Comparison of ENCODE assay signal across 27 cellular contexts in genomic region chr10:80580811-80581468, GRCh38. TPM values are rescaled to one million over a fixed set of nuclear protein-coding genes. Genes with fewer than 3 reads are reported as not detected.
A peak's percentile ranks its signal among the peaks of the same experiment; 100 is the strongest.
DNase-seq lines count a peak whose midpoint lies in the region; ATAC-seq, FAIRE-seq and TF ChIP-seq lines count a peak whose summit lies in the region.
"Had no signal": no experiment of that assay in that cellular context is flagged by ENCODE, and none has a peak within 500 bp of the region (broad histone marks: within the 10 kb centered on the region; RNA-seq: fewer than 3 reads in every experiment).

No MANE protein-coding gene starts in this region.

- no peaks in the 10 kb centered on the region for H3K79me2 ChIP-seq in HepG2 (ENCODE audit: insufficient read depth, low read length)

- H3K9ac ChIP-seq in HepG2 (ENCODE audit: insufficient read depth, low read depth, low read length), result no peak overlapping the region

- H3K27ac ChIP-seq in HepG2 (ENCODE audit: extremely low read length, insufficient read depth, low read length), result no peak overlapping the region
- H3K27ac ChIP-seq: pancreas, Peyer's patch, right atrium auricular region, VCaP had no signal

- no peak for TF ChIP-seq EP300 in HepG2 (IDR thresholded peaks at IDR 0.05; ENCODE audit: low read depth in 2 of 2, low read length in 2 of 2)
- TF ChIP-seq EP300 in HepG2 (CRISPR knock-in tag; IDR thresholded peaks at IDR 0.05; ENCODE audit: borderline replicate concordance), result no peak

- H4K20me1 ChIP-seq in HepG2 (ENCODE audit: insufficient read depth, low read length), result no peaks in the 10 kb centered on the region

- TF ChIP-seq RAD21 in HepG2 (CRISPR knock-in tag; IDR thresholded peaks at IDR 0.05), result no peak

- in situ Hi-C loops in HepG2 (cut with HindIII; ENCODE audit: extremely low pct_ligation_motif_present, low pct_unique_long_range_greater_than_20kb), result no loop called here

- peaks cover 3% of the 10 kb centered on the region for H3K4me1 Mint-ChIP-seq in activated CD8-positive, alpha-beta memory T cell treated with anti-CD3 and anti-CD28 coated beads, Interleukin-2, amount 10 ng/mL, durations not matched to agents 7 days and 5 days
- H3K4me1 Mint-ChIP-seq in HFFc6 (ENCODE audit: low read depth), result no peaks in the 10 kb centered on the region

- TF ChIP-seq CTCF in HFFc6 (IDR thresholded peaks at IDR 0.05), result no peak
- no peak for TF ChIP-seq CTCF in HepG2 (CRISPR knock-in tag; IDR thresholded peaks at IDR 0.05)

- H3K4me3 ChIP-seq in HepG2 (replicated peaks in 1 of 3; ENCODE audit: insufficient read depth in 1 of 3, low read depth in 2 of 3, low read length in 3 of 3), result no peak overlapping the region
- H3K4me3 ChIP-seq: pancreas, Peyer's patch, right atrium auricular region had no signal

- FAIRE-seq in HepG2 (lab: Jason Lieb, UNC), result no peak
- FAIRE-seq: H1, pancreas had no signal

- no peak overlapping the region for H2AFZ ChIP-seq in HepG2 (ENCODE audit: low read length)

- no TSS peak for BruUV-seq in HepG2 (replicated peaks; lab: Mats Ljungman, UMichigan)

- CTCF ChIA-PET in activated CD8-positive, alpha-beta memory T cell treated with anti-CD3 and anti-CD28 coated beads, Interleukin-2, amount 10 ng/mL, durations not matched to agents 7 days and 5 days (lab: Charles Lee), result no interaction called here
- CTCF ChIA-PET in HepG2 (lab: Yijun Ruan, JAX; ENCODE audit: low intra/inter-chr PET ratio, low total read pairs), result no interaction called here

- POLR2A ChIA-PET in HepG2 (lab: Yijun Ruan, JAX), result no interaction called here

- peaks cover 27% of the 10 kb centered on the region for H3K27me3 Mint-ChIP-seq in activated CD8-positive, alpha-beta memory T cell treated with anti-CD3 and anti-CD28 coated beads, Interleukin-2, amount 10 ng/mL, durations not matched to agents 7 days and 5 days
- H3K27me3 Mint-ChIP-seq in HFFc6 (ENCODE audit: insufficient read depth), result peaks cover 11% of the 10 kb centered on the region
- H3K27me3 Mint-ChIP-seq: stimulated activated naive CD8-positive, alpha-beta T cell treated with anti-CD3 and anti-CD28 coated beads, Interleukin-15, amount 100 ng/mL, for 72 hours had no signal

- no peak overlapping the region for H3K4me3 Mint-ChIP-seq in activated CD8-positive, alpha-beta memory T cell treated with anti-CD3 and anti-CD28 coated beads, Interleukin-2, amount 10 ng/mL, durations not matched to agents 7 days and 5 days
- no peak overlapping the region for H3K4me3 Mint-ChIP-seq in HFFc6
- H3K4me3 Mint-ChIP-seq: activated naive CD8-positive, alpha-beta T cell treated with anti-CD3 and anti-CD28 coated beads for 36 hours; activated T-helper 17 cell treated with anti-CD3 and anti-CD28 coated beads, Interleukin-2, amount 50 U/mL, for 72 hours; memory B cell; naive thymus-derived CD8-positive, alpha-beta T cell; stimulated activated naive CD8-positive, alpha-beta T cell treated with anti-CD3 and anti-CD28 coated beads, Interleukin-15, amount 100 ng/mL, for 72 hours; T-helper 17 cell had no signal

- H3K36me3 ChIP-seq in HepG2 (replicated peaks in 1 of 2; ENCODE audit: control insufficient read depth in 1 of 2, insufficient read depth in 2 of 2, low read length in 2 of 2), result no peaks in the 10 kb centered on the region
- H3K36me3 ChIP-seq: pancreas, Peyer's patch, right atrium auricular region had no signal

- WGBS in HepG2 (ENCODE audit: low lambda C conversion rate), result 37% methylated on average over 7 of the region's 7 CpGs

- H3K36me3 Mint-ChIP-seq in activated CD8-positive, alpha-beta memory T cell treated with anti-CD3 and anti-CD28 coated beads, Interleukin-2, amount 10 ng/mL, durations not matched to agents 7 days and 5 days, result no peaks in the 10 kb centered on the region
- H3K36me3 Mint-ChIP-seq in HFFc6 (ENCODE audit: low read depth), result no peaks in the 10 kb centered on the region
- H3K36me3 Mint-ChIP-seq: activated naive CD8-positive, alpha-beta T cell treated with anti-CD3 and anti-CD28 coated beads for 36 hours; memory B cell had no signal

- peak; percentile 2 for DNase-seq in activated CD8-positive, alpha-beta memory T cell treated with anti-CD3 and anti-CD28 coated beads, Interleukin-2, amount 10 ng/mL, durations not matched to agents 7 days and 5 days
- no peak for DNase-seq in activated CD8-positive, alpha-beta memory T cell treated with anti-CD3 and anti-CD28 coated beads, Interleukin-2, amount 50 U/mL, for 4 hours
- DNase-seq in SIG-M5 (lab: John Stamatoyannopoulos, UW) (peak; percentile 6), left colon (no peak), NCI-H2107 treated with DMSO at 0.1 percent for 48 hours (lab: John Stamatoyannopoulos, UW; ENCODE audit: unreplicated experiment) (no peak), HFFc6 (no peak), HepG2 (ENCODE audit: low spot score) (no peak)
- DNase-seq: activated CD4-positive, alpha-beta T cell treated with anti-CD3 and anti-CD28 coated beads, Interleukin-2, amount 50 U/mL, for 1 hour; activated naive CD8-positive, alpha-beta T cell treated with anti-CD3 and anti-CD28 coated beads for 36 hours; C1 segment of cervical spinal cord; Calu3; kidney glomerular epithelial cell; naive thymus-derived CD8-positive, alpha-beta T cell; NCI-H774; pancreas; Peyer's patch; stimulated activated CD4-positive, alpha-beta T cell treated with anti-CD3 and anti-CD28 coated beads, Interleukin-12 subunit alpha, Interleukin-12 subunit beta, amount 100 ng/mL, for 4 hours; stimulated activated naive CD8-positive, alpha-beta T cell treated with anti-CD3 and anti-CD28 coated beads, Interleukin-15, amount 100 ng/mL, for 72 hours; T-helper 17 cell; trophoblast cell had no signal

- H3K27ac Mint-ChIP-seq in activated CD8-positive, alpha-beta memory T cell treated with anti-CD3 and anti-CD28 coated beads, Interleukin-2, amount 10 ng/mL, durations not matched to agents 7 days and 5 days, result no peak overlapping the region
- no peak overlapping the region for H3K27ac Mint-ChIP-seq in HFFc6
- H3K27ac Mint-ChIP-seq: activated naive CD8-positive, alpha-beta T cell treated with anti-CD3 and anti-CD28 coated beads for 36 hours; activated T-helper 17 cell treated with anti-CD3 and anti-CD28 coated beads, Interleukin-2, amount 50 U/mL, for 72 hours; memory B cell; T-helper 17 cell had no signal

- H3K9me3 Mint-ChIP-seq in activated CD8-positive, alpha-beta memory T cell treated with anti-CD3 and anti-CD28 coated beads, Interleukin-2, amount 10 ng/mL, durations not matched to agents 7 days and 5 days (ENCODE audit: low read depth), result no peaks in the 10 kb centered on the region
- peaks cover 5% of the 10 kb centered on the region; the same call in 1 of the 2 replicates for H3K9me3 Mint-ChIP-seq in HFFc6
- H3K9me3 Mint-ChIP-seq: activated T-helper 17 cell treated with anti-CD3 and anti-CD28 coated beads, Interleukin-2, amount 50 U/mL, for 72 hours; memory B cell; stimulated activated naive CD8-positive, alpha-beta T cell treated with anti-CD3 and anti-CD28 coated beads, Interleukin-15, amount 100 ng/mL, for 72 hours had no signal

- no peak overlapping the region for H3K4me2 ChIP-seq in HepG2 (ENCODE audit: low read depth, low read length)

- TF ChIP-seq POLR2A in HepG2 (IDR thresholded peaks at IDR 0.05; ENCODE audit: insufficient read depth in 1 of 2, low read depth in 2 of 2, low read length in 2 of 2), result no peak

- no peak for ATAC-seq in activated CD8-positive, alpha-beta memory T cell treated with anti-CD3 and anti-CD28 coated beads, Interleukin-2, amount 10 ng/mL, durations not matched to agents 7 days and 5 days
- ATAC-seq in left colon (peak; percentile 41), HG03159 (IDR thresholded peaks at IDR 0.05; ENCODE audit: unreplicated experiment) (no peak), HepG2 (no peak)
- ATAC-seq: activated T-helper 17 cell treated with anti-CD3 and anti-CD28 coated beads, Interleukin-2, amount 50 U/mL, for 72 hours; naive thymus-derived CD8-positive, alpha-beta T cell; pancreas; stimulated activated naive CD8-positive, alpha-beta T cell treated with anti-CD3 and anti-CD28 coated beads, Interleukin-15, amount 100 ng/mL, for 72 hours; T-helper 17 cell had no signal

- intact Hi-C loops in left colon (cut with DNase I, micrococcal nuclease) (no loop called here), HepG2 (cut with micrococcal nuclease; ENCODE audit: unreplicated experiment) (no loop called here)

- H3K9me3 ChIP-seq in HepG2 (ENCODE audit: low read length), result peaks cover 4% of the 10 kb centered on the region; the same call in 1 of the 2 replicates
- H3K9me3 ChIP-seq: pancreas, Peyer's patch had no signal

- H3K4me1 ChIP-seq in HepG2 (ENCODE audit: insufficient read depth, low read length), result no peaks in the 10 kb centered on the region
- H3K4me1 ChIP-seq: pancreas, Peyer's patch, right atrium auricular region had no signal

- peaks cover 0 to 27% of the 10 kb centered on the region in 2 experiments; a peak in 4 of 5 replicates for H3K27me3 ChIP-seq in HepG2 (ENCODE audit: control insufficient read depth in 1 of 2, insufficient read depth in 2 of 2, low read length in 2 of 2)
- H3K27me3 ChIP-seq: pancreas, Peyer's patch, right atrium auricular region had no signal

RNA-seq across cellular contexts. Expression of gene SH2D4B, which starts 43.2 kb away (rescaled TPM):
- total RNA-seq in activated CD8-positive, alpha-beta memory T cell treated with anti-CD3 and anti-CD28 coated beads, Interleukin-2, amount 10 ng/mL, durations not matched to agents 7 days and 5 days, result under 1 TPM in 1 of 2 experiments, not detected in 1; 0.09 TPM
- total RNA-seq in left colon (not detected), HepG2 (2016; rRNA removed; fragmentation: Illumina TruSeq; extraction: Trizol) (not detected in 2 replicates)
- total RNA-seq in HFFc6 (2021; fragmentation: NEBNext Ultra II Directional; extraction: Animal tissue kit (Norgen Biotek cat#: 25700)), result not detected
- 0.09 TPM in 1 of 2 replicates, not detected in the other for total RNA-seq in HepG2 (2016; cell fraction: cytosol; rRNA removed; fragmentation: Illumina TruSeq; extraction: Trizol; ENCODE audit: low read depth)
- total RNA-seq in HepG2 (2016; cell fraction: insoluble cytoplasmic fraction; rRNA removed; fragmentation: Illumina TruSeq; extraction: Trizol), result not detected in 2 replicates
- total RNA-seq in HepG2 (2016; cell fraction: membrane; rRNA removed; fragmentation: Illumina TruSeq; extraction: Trizol), result not detected in 2 replicates
- 0.09 TPM in 1 of 2 replicates, not detected in the other for total RNA-seq in HepG2 (2016; cell fraction: nucleus; rRNA removed; fragmentation: Illumina TruSeq; extraction: Trizol)
- not detected in 2 replicates for polyA plus RNA-seq in HepG2 (2011; rRNA removed)
- polyA plus RNA-seq in HepG2 (2011; cell fraction: cytosol; rRNA removed), result not detected in 2 replicates
- 0.03 TPM in 1 of 2 replicates, not detected in the other for polyA plus RNA-seq in HepG2 (2011; cell fraction: nucleus; rRNA removed)
- not detected in 2 replicates for polyA plus RNA-seq in HepG2 (2012)
- polyA plus RNA-seq in HepG2 (2016; cell fraction: cytosol; fragmentation: Illumina TruSeq; extraction: Trizol; ENCODE audit: low read depth), result not detected in 2 replicates
- not detected in 2 replicates for polyA plus RNA-seq in HepG2 (2016; cell fraction: insoluble cytoplasmic fraction; fragmentation: Illumina TruSeq; extraction: Trizol; ENCODE audit: low read depth)
- not detected in 2 replicates for polyA plus RNA-seq in HepG2 (2016; cell fraction: membrane; fragmentation: Illumina TruSeq; extraction: Trizol; ENCODE audit: low read depth)
- not detected in 2 replicates for polyA plus RNA-seq in HepG2 (2016; cell fraction: nucleus; fragmentation: Illumina TruSeq; extraction: Trizol; ENCODE audit: insufficient read depth, low read depth)
- polyA minus RNA-seq in HepG2 (2011; rRNA and poly(A)+ RNA removed; ENCODE audit: low replicate concordance), result 0.04 and 0.12 TPM in 2 replicates
- polyA minus RNA-seq in HepG2 (2011; cell fraction: cytosol; rRNA and poly(A)+ RNA removed), result not detected in 2 replicates
- not detected in 2 replicates for polyA minus RNA-seq in HepG2 (2011; cell fraction: nucleus; rRNA and poly(A)+ RNA removed)
- total RNA-seq: Calu3, G401, pancreas, Peyer's patch had no signal
- polyA plus RNA-seq: naive thymus-derived CD8-positive, alpha-beta T cell had no signal

Comparison
In these comparisons a context has a peak if more than half of its experiments do, and no peak if none do; other contexts are left out.
1. DNase-seq: peak in activated CD8-positive, alpha-beta memory T cell treated with anti-CD3 and anti-CD28 coated beads, Interleukin-2, amount 10 ng/mL, durations not matched to agents 7 days and 5 days (single experiment) and SIG-M5 (single experiment); none in activated CD8-positive, alpha-beta memory T cell treated with anti-CD3 and anti-CD28 coated beads, Interleukin-2, amount 50 U/mL, for 4 hours (single experiment), left colon (0 of 2), NCI-H2107 treated with DMSO at 0.1 percent for 48 hours (single experiment), HFFc6 (single experiment) and HepG2 (single experiment).